Comparison of ENCODE assay signal across 1 cellular context in genomic region chr20:43572891-43573290, GRCh38.
TF ChIP-seq lines count a peak whose summit lies in the region.

No MANE protein-coding gene starts in this region.

TF ChIP-seq in K562, 482 proteins besides CTCF, POLR2A, EP300 and RAD21:
- TF ChIP-seq ZNF592 (IDR thresholded peaks at IDR 0.05) = no peak
- no peak for TF ChIP-seq MBD1 (CRISPR knock-in tag; IDR thresholded peaks at IDR 0.05)
- no peak for TF ChIP-seq SRF (CRISPR knock-in tag; IDR thresholded peaks at IDR 0.05)
- TF ChIP-seq ZBTB40 (IDR thresholded peaks at IDR 0.05) = no peak
- TF ChIP-seq ZBTB40 (CRISPR knock-in tag; IDR thresholded peaks at IDR 0.05) = no peak
- no peak for TF ChIP-seq BCOR (IDR thresholded peaks at IDR 0.05)
- no peak for TF ChIP-seq NR2F6 (CRISPR knock-in tag; IDR thresholded peaks at IDR 0.05)
- no peak for TF ChIP-seq ZSCAN32 (CRISPR knock-in tag; IDR thresholded peaks at IDR 0.05)
- TF ChIP-seq ZNF511 (CRISPR knock-in tag; IDR thresholded peaks at IDR 0.05) = no peak
- no peak for TF ChIP-seq KLF13 (tag; IDR thresholded peaks at IDR 0.05; ENCODE audit: borderline replicate concordance, low read depth)
- TF ChIP-seq DLX4 (CRISPR knock-in tag; IDR thresholded peaks at IDR 0.05) = no peak
- TF ChIP-seq ZFPM2 (CRISPR knock-in tag; IDR thresholded peaks at IDR 0.05) = no peak
